24 cellular contexts compared by ENCODE assay signal in genomic region chr3:47482411-47482810, GRCh38. TPM values are rescaled to one million over a fixed set of nuclear protein-coding genes. Genes with fewer than 3 reads are reported as not detected.
DNase-seq lines count a peak whose midpoint lies in the region; ATAC-seq and TF ChIP-seq lines count a peak whose summit lies in the region.
"Had no signal": no experiment of that assay in that cellular context is flagged by ENCODE, and none has a peak within 500 bp of the region (broad histone marks: within the 10 kb centered on the region; RNA-seq: fewer than 3 reads in every experiment).

No MANE protein-coding gene starts in this region.

- ATAC-seq in GM21786 (IDR thresholded peaks at IDR 0.05; ENCODE audit: unreplicated experiment) = no peak
- ATAC-seq: foreskin keratinocyte; Panc1; sciatic nerve; stimulated activated naive B cell treated with anti-CD40 and anti-IgM and Interleukin-4, amounts not matched to agents 10 μg/mL and 1 μg/mL and 100 μg/mL, for 72 hours had no signal

- no peaks in the 10 kb centered on the region for H3K4me1 Mint-ChIP-seq in chondrocyte (ENCODE audit: low read depth)
- peaks cover 12% of the 10 kb centered on the region for H3K4me1 Mint-ChIP-seq in nephron

- no peak overlapping the region for H3K4me3 Mint-ChIP-seq in chondrocyte (ENCODE audit: unreplicated experiment)
- H3K4me3 Mint-ChIP-seq in nephron = no peak overlapping the region
- H3K4me3 Mint-ChIP-seq: CD4-positive, CD25-positive, alpha-beta regulatory T cell; stimulated activated naive B cell treated with anti-CD40 and anti-IgM and Interleukin-4, amounts not matched to agents 10 μg/mL and 1 μg/mL and 100 μg/mL, for 72 hours; T-helper 1 cell treated with Interleukin-12 subunit alpha and Interleukin-12 subunit beta and Interleukin-4 antibody, amounts not matched to agents 30 μg/mL and 1 μg/mL, for 36 hours had no signal

- DNase-seq in ELF-1 (ENCODE audit: low read depth, low spot score) (peak; percentile 32), NCI-H2107 (lab: John Stamatoyannopoulos, UW) (peak; percentile 23), chondrocyte (ENCODE audit: low spot score) (peak; percentile 10), OCI-M2 (lab: John Stamatoyannopoulos, UW; ENCODE audit: unreplicated experiment) (no peak)
- no peak for DNase-seq in activated effector memory CD4-positive, alpha-beta T cell treated with anti-CD3 and anti-CD28 coated beads, Interleukin-2, amount 50 U/mL, for 16 hours
- DNase-seq: activated T-cell treated with anti-CD3 and anti-CD28 coated beads for 4 hours; CD4-positive, CD25-positive, alpha-beta regulatory T cell; central memory CD4-positive, alpha-beta T cell; DMS53; foreskin keratinocyte; hippocampal formation; Kasumi-1; kidney glomerular epithelial cell; mammary epithelial cell; naive B cell; NCI-H1105; NCI-H2081 treated with DMSO at 0.1 percent for 48 hours; NCI-H748 treated with DMSO at 0.1 percent for 48 hours; stimulated activated naive B cell treated with anti-CD40 and anti-IgM and Interleukin-4, amounts not matched to agents 10 μg/mL and 1 μg/mL and 100 μg/mL, for 72 hours had no signal

- TF ChIP-seq CTCF in chondrocyte (IDR thresholded peaks at IDR 0.05) = no peak
- no peak for TF ChIP-seq CTCF in nephron (IDR thresholded peaks at IDR 0.05; ENCODE audit: unreplicated experiment in 3 of 3)

- H3K27ac Mint-ChIP-seq in chondrocyte (ENCODE audit: unreplicated experiment) (no peak overlapping the region), nephron (peak overlapping the region; percentile 11 to 56 (median 51))
- H3K27ac Mint-ChIP-seq: CD4-positive, CD25-positive, alpha-beta regulatory T cell; stimulated activated naive B cell treated with anti-CD40 and anti-IgM and Interleukin-4, amounts not matched to agents 10 μg/mL and 1 μg/mL and 100 μg/mL, for 72 hours; T-helper 1 cell treated with Interleukin-12 subunit alpha and Interleukin-12 subunit beta and Interleukin-4 antibody, amounts not matched to agents 30 μg/mL and 1 μg/mL, for 36 hours had no signal

- H3K36me3 Mint-ChIP-seq in chondrocyte (ENCODE audit: low read depth) = peaks cover 2% of the 10 kb centered on the region
- H3K36me3 Mint-ChIP-seq in nephron (ENCODE audit: low read depth) = peaks cover 13% of the 10 kb centered on the region
- H3K36me3 Mint-ChIP-seq: naive B cell had no signal

- H3K27me3 Mint-ChIP-seq in chondrocyte (ENCODE audit: low read depth) (no peaks in the 10 kb centered on the region), nephron (ENCODE audit: low read depth) (peaks cover 4% of the 10 kb centered on the region)
- H3K27me3 Mint-ChIP-seq: CD4-positive, CD25-positive, alpha-beta regulatory T cell; naive B cell; stimulated activated naive B cell treated with anti-CD40 and anti-IgM and Interleukin-4, amounts not matched to agents 10 μg/mL and 1 μg/mL and 100 μg/mL, for 72 hours had no signal

- no peaks in the 10 kb centered on the region for H3K9me3 Mint-ChIP-seq in chondrocyte (ENCODE audit: low read depth)
- H3K9me3 Mint-ChIP-seq in nephron = no peaks in the 10 kb centered on the region
- H3K9me3 Mint-ChIP-seq: CD4-positive, CD25-positive, alpha-beta regulatory T cell; naive B cell; stimulated activated naive B cell treated with anti-CD40 and anti-IgM and Interleukin-4, amounts not matched to agents 10 μg/mL and 1 μg/mL and 100 μg/mL, for 72 hours; T-helper 1 cell treated with Interleukin-12 subunit alpha and Interleukin-12 subunit beta and Interleukin-4 antibody, amounts not matched to agents 30 μg/mL and 1 μg/mL, for 36 hours had no signal

RNA-seq across cellular contexts. Expression of gene SCAP, which starts 6.7 kb away (rescaled TPM):
- total RNA-seq in chondrocyte = 47.3 to 79.8 TPM (median 49.7 TPM) in 3 replicates

RNA-seq across cellular contexts. Expression of gene ELP6, which starts 31.1 kb away (rescaled TPM):
- 28.8 to 42.9 TPM (median 30.2 TPM) in 3 replicates for total RNA-seq in chondrocyte

Comparison
In these comparisons a context has a peak if more than half of its experiments do, and no peak if none do; other contexts are left out.
1. DNase-seq: peak in ELF-1 (single experiment), NCI-H2107 (single experiment) and chondrocyte (single experiment); none in OCI-M2 (single experiment) and activated effector memory CD4-positive, alpha-beta T cell treated with anti-CD3 and anti-CD28 coated beads, Interleukin-2, amount 50 U/mL, for 16 hours (single experiment).